ENCODE assay signal across 12 cellular contexts in genomic region chr2:8086796-8087479, GRCh38.
DNase-seq lines count a peak whose midpoint lies in the region; ATAC-seq and TF ChIP-seq lines count a peak whose summit lies in the region.
"Had no signal": no experiment of that assay in that cellular context is flagged by ENCODE, and none has a peak within 500 bp of the region (broad histone marks: within the 10 kb centered on the region; RNA-seq: fewer than 3 reads in every experiment).

No MANE protein-coding gene starts in this region.

- CTCF ChIA-PET in PC-3 (lab: Charles Lee) (no interaction called here), A673 (lab: Charles Lee) (no interaction called here)

- H3K4me3 ChIP-seq in PC-3 (ENCODE audit: low read length) (no peak overlapping the region), A673 (ENCODE audit: low read depth, low read length, poor library complexity, severe bottlenecking) (no peak overlapping the region)
- H3K4me3 ChIP-seq: esophagus squamous epithelium had no signal

- BruUV-seq in PC-3 (replicated peaks; lab: Mats Ljungman, UMichigan) (no TSS peak), A673 (replicated peaks; lab: Mats Ljungman, UMichigan) (no TSS peak)

- peak; percentile 35 for DNase-seq in Daoy (ENCODE audit: low read depth)
- DNase-seq in PC-3: peak; percentile 92
- DNase-seq in dedifferentiated amniotic fluid mesenchymal stem cell (ENCODE audit: extremely low spot score): peak; percentile 86
- no peak for DNase-seq in omental fat pad (ENCODE audit: low spot score)
- DNase-seq in NCI-H2196 treated with DMSO at 0.1 percent for 48 hours (lab: John Stamatoyannopoulos, UW; ENCODE audit: unreplicated experiment): no peak
- no peak for DNase-seq in T-helper 9 cell
- no peak for DNase-seq in ecto neural progenitor cell (ENCODE audit: low spot score)
- DNase-seq in A673 (ENCODE audit: low spot score): no peak
- DNase-seq: DMS153, esophagus squamous epithelium, NCI-H187, occipital lobe had no signal

- H3F3A ChIP-seq in PC-3 (ENCODE audit: low read length, unreplicated experiment): no peaks in the 10 kb centered on the region

- H3K27ac ChIP-seq in PC-3 (ENCODE audit: low read length): peak overlapping the region; percentile 84
- H3K27ac ChIP-seq in A673 (ENCODE audit: low read depth, low read length, poor library complexity, severe bottlenecking): no peak overlapping the region
- H3K27ac ChIP-seq: esophagus squamous epithelium had no signal

- peak overlapping the region; percentile 25; the same call in 1 of the 2 replicates for H3K9ac ChIP-seq in PC-3 (ENCODE audit: low read length)

- H3K9me3 ChIP-seq in PC-3 (ENCODE audit: low read length) (no peaks in the 10 kb centered on the region), A673 (ENCODE audit: low read depth, low read length, poor library complexity, severe bottlenecking) (no peaks in the 10 kb centered on the region)
- H3K9me3 ChIP-seq: esophagus squamous epithelium had no signal

- H3K36me3 ChIP-seq in PC-3 (ENCODE audit: low read depth, low read length) (no peaks in the 10 kb centered on the region), A673 (ENCODE audit: insufficient read depth, low read length, poor library complexity, severe bottlenecking) (no peaks in the 10 kb centered on the region)
- H3K36me3 ChIP-seq: esophagus squamous epithelium had no signal

- H4K20me1 ChIP-seq in PC-3 (ENCODE audit: low read length): no peaks in the 10 kb centered on the region

- H2AFZ ChIP-seq in PC-3 (ENCODE audit: low read length): no peak overlapping the region

- H3K27me3 ChIP-seq in PC-3 (ENCODE audit: low read length) (no peaks in the 10 kb centered on the region), A673 (replicated peaks; ENCODE audit: insufficient read depth, low read depth, low read length, poor library complexity) (no peaks in the 10 kb centered on the region)
- H3K27me3 ChIP-seq: esophagus squamous epithelium had no signal

- H3K79me2 ChIP-seq in PC-3 (ENCODE audit: low read length): no peaks in the 10 kb centered on the region

- intact Hi-C loops in PC-3 (cut with micrococcal nuclease): loop anchor here (10.0 kb wide), 1 partner anchor 218 kb away; no protein-coding TSS in a partner anchor
- intact Hi-C loops in A673 (cut with micrococcal nuclease; ENCODE audit: unreplicated experiment): no loop called here

- no peak for TF ChIP-seq CTCF in PC-3 (conservative IDR thresholded peaks at IDR 0.05; ENCODE audit: low read depth, low read length)
- TF ChIP-seq CTCF in omental fat pad (IDR thresholded peaks at IDR 0.05): no peak
- TF ChIP-seq CTCF in A673 (conservative IDR thresholded peaks at IDR 0.05; ENCODE audit: low read depth, low read length): no peak

- H3K4me2 ChIP-seq in PC-3 (ENCODE audit: low read length): peak overlapping the region; percentile 39

- H3K4me1 ChIP-seq in PC-3 (ENCODE audit: insufficient read depth, low read length) (peaks cover 45% of the 10 kb centered on the region), A673 (ENCODE audit: insufficient read depth, low read length, poor library complexity, severe bottlenecking) (peaks cover 7% of the 10 kb centered on the region)

- POLR2A ChIA-PET in PC-3 (lab: Charles Lee; ENCODE audit: unreplicated experiment) (interaction anchor here (0.5 to 0.6 kb wide), 2 partner anchors 158 to 458 kb away, joined by 4 read pairs; no protein-coding TSS in a partner anchor), A673 (lab: Charles Lee; ENCODE audit: low non-redundant PET) (no interaction called here)

- H3K9me2 ChIP-seq in PC-3 (replicated peaks; ENCODE audit: low read length): no peaks in the 10 kb centered on the region

- ATAC-seq in PC-3: peak; percentile 98
- peak; percentile 18 for ATAC-seq in omental fat pad (ENCODE audit: low FRiP score)

Comparison
In these comparisons a context has a peak if more than half of its experiments do, and no peak if none do; other contexts are left out.
1. DNase-seq: peak in Daoy (single experiment), PC-3 (single experiment) and dedifferentiated amniotic fluid mesenchymal stem cell (single experiment); none in omental fat pad (single experiment), NCI-H2196 treated with DMSO at 0.1 percent for 48 hours (single experiment), T-helper 9 cell (single experiment), ecto neural progenitor cell (single experiment) and A673 (single experiment).